ENCODE assay signal across 26 cellular contexts in the genomic region with DNA sequence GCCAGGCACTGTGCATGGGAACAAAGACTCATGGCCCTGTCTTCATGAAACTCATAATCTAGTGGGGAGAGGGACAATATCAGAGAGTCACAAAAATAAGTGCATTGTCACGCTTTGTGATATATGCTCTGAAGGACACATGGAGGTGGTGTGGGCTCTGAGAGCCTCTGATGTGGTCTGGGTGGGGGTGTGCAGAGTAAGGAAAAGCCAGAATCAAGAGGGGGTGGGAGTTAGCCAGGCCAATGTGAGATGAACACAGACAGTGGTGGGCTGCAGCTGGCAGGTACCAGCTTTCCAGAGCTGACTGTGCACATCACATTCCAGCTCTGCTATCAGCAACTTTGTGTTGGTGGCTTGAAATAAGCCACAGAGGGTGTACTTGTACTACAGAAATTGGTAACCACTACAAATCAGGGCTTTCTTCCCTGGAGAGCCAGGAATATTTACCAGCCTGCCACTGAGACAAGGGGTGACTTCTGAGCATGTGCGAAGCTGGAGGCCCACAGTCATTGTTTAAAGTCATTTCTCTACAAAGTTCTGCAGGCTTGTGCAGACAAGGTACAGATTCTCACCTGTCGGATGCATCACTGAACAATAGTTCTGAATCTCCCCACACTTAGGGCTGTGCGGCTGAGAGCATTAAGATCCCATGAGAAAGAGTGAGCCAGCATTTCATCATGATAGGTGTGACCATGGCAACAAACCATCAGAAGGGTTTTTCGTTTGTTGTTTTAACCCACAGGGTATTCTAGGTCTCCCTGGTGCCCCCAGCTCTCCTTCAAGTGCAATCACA.
A peak's percentile ranks its signal among the peaks of the same experiment; 100 is the strongest.
DNase-seq lines count a peak whose midpoint lies in the region; ATAC-seq, FAIRE-seq and TF ChIP-seq lines count a peak whose summit lies in the region.
"Had no signal": no experiment of that assay in that cellular context is flagged by ENCODE, and none has a peak within 500 bp of the region (broad histone marks: within the 10 kb centered on the region; RNA-seq: fewer than 3 reads in every experiment).

No MANE protein-coding gene starts in this region.

- no peak overlapping the region for H3K4me3 Mint-ChIP-seq in neural progenitor cell
- H3K4me3 Mint-ChIP-seq: CD4-positive, CD25-positive, alpha-beta regulatory T cell; stimulated activated naive CD8-positive, alpha-beta T cell treated with anti-CD3 and anti-CD28 coated beads, Interleukin-15, Interleukin-2, amounts not matched to agents 100 ng/mL and 50 ng/mL, for 24 hours had no signal

- H3K27ac Mint-ChIP-seq in neural progenitor cell = peak overlapping the region; percentile 4
- H3K27ac Mint-ChIP-seq: activated naive CD4-positive, alpha-beta T cell treated with anti-CD3 and anti-CD28 coated beads, Interleukin-2, amount 50 U/mL, for 72 hours; stimulated activated naive CD8-positive, alpha-beta T cell treated with anti-CD3 and anti-CD28 coated beads, Interleukin-15, Interleukin-2, amounts not matched to agents 100 ng/mL and 50 ng/mL, for 24 hours had no signal

- no peak overlapping the region for H3K4me2 ChIP-seq in neural progenitor cell

- H3K36me3 ChIP-seq in bronchial epithelial cell (ENCODE audit: control insufficient read depth, insufficient read depth, low read length) (no peaks in the 10 kb centered on the region), neural progenitor cell (no peaks in the 10 kb centered on the region)
- H3K36me3 ChIP-seq: MG63, neutrophil, thoracic aorta, vagina had no signal

- DNase-seq in NCI-H748 (lab: John Stamatoyannopoulos, UW; ENCODE audit: unreplicated experiment) (peak; percentile 23), NCI-H748 treated with DMSO at 0.1 percent for 48 hours (lab: John Stamatoyannopoulos, UW) (no peak), HTR-8/SVneo (ENCODE audit: insufficient read length, low spot score) (no peak), bronchial epithelial cell (ENCODE audit: low read depth) (peak; percentile 94), neural progenitor cell (ENCODE audit: low spot score) (no peak), HuH-7.5 (ENCODE audit: low spot score) (no peak), mesenteric fat pad (ENCODE audit: low spot score) (no peak)
- DNase-seq: activated CD4-positive, alpha-beta T cell treated with anti-CD3 and anti-CD28 coated beads, Interleukin-2, amount 50 U/mL, for 1 hour; activated CD8-positive, alpha-beta memory T cell treated with anti-CD3 and anti-CD28 coated beads, Interleukin-2, amount 50 U/mL, for 4 hours; CD4-positive, CD25-positive, alpha-beta regulatory T cell; effector CD4-positive, alpha-beta T cell; GM23248; left colon; MG63; NCI-H1417 treated with DMSO at 0.1 percent for 48 hours; NCI-H446 treated with DMSO at 0.1 percent for 48 hours; SHP77 treated with DMSO at 0.1 percent for 48 hours; T-helper 9 cell had no signal

- no peaks in the 10 kb centered on the region for H3K4me1 ChIP-seq in neural progenitor cell
- H3K4me1 ChIP-seq: vagina had no signal

- FAIRE-seq in HTR-8/SVneo (lab: Jason Lieb, UNC) (peak; percentile 33), bronchial epithelial cell (lab: Jason Lieb, UNC) (peak; percentile 60)
- FAIRE-seq: colon, frontal cortex had no signal

- no peaks in the 10 kb centered on the region for H3K9me3 Mint-ChIP-seq in neural progenitor cell
- H3K9me3 Mint-ChIP-seq: activated naive CD4-positive, alpha-beta T cell treated with anti-CD3 and anti-CD28 coated beads, Interleukin-2, amount 50 U/mL, for 72 hours; stimulated activated naive CD8-positive, alpha-beta T cell treated with anti-CD3 and anti-CD28 coated beads, Interleukin-15, Interleukin-2, amounts not matched to agents 100 ng/mL and 50 ng/mL, for 24 hours had no signal

- no peak overlapping the region for H3K9ac ChIP-seq in neural progenitor cell
- H3K9ac ChIP-seq: GM23248 had no signal

- H3K27me3 Mint-ChIP-seq in neural progenitor cell (ENCODE audit: insufficient read depth, low read depth) = peaks cover 8% of the 10 kb centered on the region

- H3K27me3 ChIP-seq in bronchial epithelial cell (ENCODE audit: control insufficient read depth, insufficient read depth, low read length) = no peaks in the 10 kb centered on the region
- H3K27me3 ChIP-seq in neural progenitor cell = no peaks in the 10 kb centered on the region
- H3K27me3 ChIP-seq: MG63, neutrophil, vagina had no signal

- H2AFZ ChIP-seq in neural progenitor cell (replicated peaks) = no peak overlapping the region
- H2AFZ ChIP-seq: GM23248 had no signal

- H3K4me3 ChIP-seq in bronchial epithelial cell (ENCODE audit: low read depth, low read length) (no peak overlapping the region), neural progenitor cell (no peak overlapping the region)
- H3K4me3 ChIP-seq: GM23248, MG63, thoracic aorta, vagina had no signal

- H3K36me3 Mint-ChIP-seq in neural progenitor cell = no peaks in the 10 kb centered on the region
- H3K36me3 Mint-ChIP-seq: activated naive CD4-positive, alpha-beta T cell treated with anti-CD3 and anti-CD28 coated beads, Interleukin-2, amount 50 U/mL, for 72 hours; CD4-positive, CD25-positive, alpha-beta regulatory T cell had no signal

- H3K27ac ChIP-seq in neural progenitor cell = no peak overlapping the region
- H3K27ac ChIP-seq: GM23248, neutrophil, thoracic aorta, vagina had no signal

- no peaks in the 10 kb centered on the region for H3F3A ChIP-seq in neural progenitor cell (ENCODE audit: low read depth)

- no peaks in the 10 kb centered on the region for H4K20me1 ChIP-seq in neural progenitor cell (ENCODE audit: low read depth)

- H3K79me2 ChIP-seq in neural progenitor cell (ENCODE audit: low read depth) = no peaks in the 10 kb centered on the region

- ATAC-seq in HG02798 (IDR thresholded peaks at IDR 0.05; ENCODE audit: poor library complexity, unreplicated experiment) = no peak
- ATAC-seq: left colon had no signal

- H3K9me3 ChIP-seq in neural progenitor cell (ENCODE audit: low read depth) = no peaks in the 10 kb centered on the region
- H3K9me3 ChIP-seq: MG63, neutrophil, thoracic aorta, vagina had no signal

- H3K4me1 Mint-ChIP-seq in neural progenitor cell = peaks cover 29% of the 10 kb centered on the region
- H3K4me1 Mint-ChIP-seq: CD4-positive, CD25-positive, alpha-beta regulatory T cell had no signal

- TF ChIP-seq CTCF in bronchial epithelial cell (IDR thresholded peaks at IDR 0.05; ENCODE audit: insufficient read depth, low read length, severe bottlenecking) = no peak
- TF ChIP-seq CTCF in neural progenitor cell (IDR thresholded peaks at IDR 0.05) = no peak

Comparison
In these comparisons a context has a peak if more than half of its experiments do, and no peak if none do; other contexts are left out.
1. DNase-seq: peak in NCI-H748 (single experiment) and bronchial epithelial cell (single experiment); none in NCI-H748 treated with DMSO at 0.1 percent for 48 hours (single experiment), HTR-8/SVneo (single experiment), neural progenitor cell (single experiment), HuH-7.5 (single experiment) and mesenteric fat pad (single experiment).